Comparison of ENCODE assay signal across 1 cellular context in the genomic region with DNA sequence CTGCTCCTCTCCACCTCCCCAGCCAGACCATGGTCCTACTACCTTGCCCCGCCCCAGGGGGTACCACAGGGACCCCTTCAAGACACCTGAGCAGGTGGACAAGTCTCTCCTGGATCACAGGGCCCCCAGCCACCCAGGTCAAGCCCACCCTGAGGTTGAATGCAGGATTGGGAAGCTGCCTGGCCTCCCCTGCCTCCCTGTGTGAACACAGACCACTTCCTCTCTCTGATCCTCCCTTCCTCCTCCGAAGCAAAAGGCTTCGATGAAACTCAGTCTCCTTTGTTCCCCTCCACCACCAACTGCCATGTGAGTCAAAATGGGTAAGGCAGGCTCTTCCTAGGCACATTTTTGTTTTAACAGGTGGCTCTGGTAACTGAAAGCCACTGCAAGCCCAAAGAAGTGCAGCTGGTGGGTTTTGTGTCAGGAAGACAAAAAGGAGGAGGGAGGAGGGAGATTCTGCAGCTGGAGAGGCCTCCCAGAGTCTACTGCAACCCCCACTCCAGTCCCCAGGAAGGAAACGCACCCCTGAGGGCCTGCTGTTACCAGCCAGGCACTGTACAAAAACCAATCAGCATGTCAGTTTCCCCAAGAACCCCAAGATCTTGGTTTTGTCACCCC.
TF ChIP-seq lines count a peak whose summit lies in the region.

No MANE protein-coding gene starts in this region.

TF ChIP-seq in GM12878, 131 proteins besides CTCF, POLR2A, EP300 and RAD21 (continued from another document and continues in another):
- TF ChIP-seq, protein P1, sequence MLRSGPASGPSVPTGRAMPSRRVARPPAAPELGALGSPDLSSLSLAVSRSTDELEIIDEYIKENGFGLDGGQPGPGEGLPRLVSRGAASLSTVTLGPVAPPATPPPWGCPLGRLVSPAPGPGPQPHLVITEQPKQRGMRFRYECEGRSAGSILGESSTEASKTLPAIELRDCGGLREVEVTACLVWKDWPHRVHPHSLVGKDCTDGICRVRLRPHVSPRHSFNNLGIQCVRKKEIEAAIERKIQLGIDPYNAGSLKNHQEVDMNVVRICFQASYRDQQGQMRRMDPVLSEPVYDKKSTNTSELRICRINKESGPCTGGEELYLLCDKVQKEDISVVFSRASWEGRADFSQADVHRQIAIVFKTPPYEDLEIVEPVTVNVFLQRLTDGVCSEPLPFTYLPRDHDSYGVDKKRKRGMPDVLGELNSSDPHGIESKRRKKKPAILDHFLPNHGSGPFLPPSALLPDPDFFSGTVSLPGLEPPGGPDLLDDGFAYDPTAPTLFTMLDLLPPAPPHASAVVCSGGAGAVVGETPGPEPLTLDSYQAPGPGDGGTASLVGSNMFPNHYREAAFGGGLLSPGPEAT (IDR thresholded peaks at IDR 0.05; ENCODE audit: low read depth), result peak; percentile 82
- peak; percentile 25 for TF ChIP-seq KLF5 (IDR thresholded peaks at IDR 0.05; ENCODE audit: partially characterized antibody)
- TF ChIP-seq, protein P2, sequence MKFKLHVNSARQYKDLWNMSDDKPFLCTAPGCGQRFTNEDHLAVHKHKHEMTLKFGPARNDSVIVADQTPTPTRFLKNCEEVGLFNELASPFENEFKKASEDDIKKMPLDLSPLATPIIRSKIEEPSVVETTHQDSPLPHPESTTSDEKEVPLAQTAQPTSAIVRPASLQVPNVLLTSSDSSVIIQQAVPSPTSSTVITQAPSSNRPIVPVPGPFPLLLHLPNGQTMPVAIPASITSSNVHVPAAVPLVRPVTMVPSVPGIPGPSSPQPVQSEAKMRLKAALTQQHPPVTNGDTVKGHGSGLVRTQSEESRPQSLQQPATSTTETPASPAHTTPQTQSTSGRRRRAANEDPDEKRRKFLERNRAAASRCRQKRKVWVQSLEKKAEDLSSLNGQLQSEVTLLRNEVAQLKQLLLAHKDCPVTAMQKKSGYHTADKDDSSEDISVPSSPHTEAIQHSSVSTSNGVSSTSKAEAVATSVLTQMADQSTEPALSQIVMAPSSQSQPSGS (IDR thresholded peaks at IDR 0.05; ENCODE audit: low read length), result no peak
- no peak for TF ChIP-seq CHD4 (IDR thresholded peaks at IDR 0.05)
- TF ChIP-seq MTA2 (IDR thresholded peaks at IDR 0.05; ENCODE audit: low read depth), result peak; percentile 52
- peak; percentile 99 for TF ChIP-seq TCF12 (IDR thresholded peaks at IDR 0.05; ENCODE audit: low read depth, low read length)
- TF ChIP-seq PML (IDR thresholded peaks at IDR 0.05; ENCODE audit: low read length), result no peak
- peak; percentile 46; the same call in 1 of the 2 replicates for TF ChIP-seq MXI1 (IDR thresholded peaks at IDR 0.05; ENCODE audit: low read depth, low read length)
- TF ChIP-seq CREM (IDR thresholded peaks at IDR 0.05; ENCODE audit: low read depth), result peak; percentile 47
- no peak for TF ChIP-seq RB1 (IDR thresholded peaks at IDR 0.05; ENCODE audit: borderline replicate concordance)
- TF ChIP-seq ZSCAN29 (IDR thresholded peaks at IDR 0.05), result no peak
- TF ChIP-seq ZNF24 (IDR thresholded peaks at IDR 0.05), result 0 out of 2 replicates have a peak, but pooled peaks have one; percentile 16
- TF ChIP-seq YBX1 (IDR thresholded peaks at IDR 0.05), result no peak
- TF ChIP-seq SMAD5 (IDR thresholded peaks at IDR 0.05; ENCODE audit: low read depth), result 0 out of 2 replicates have a peak, but pooled peaks have one; percentile 46
- no peak for TF ChIP-seq PRDM15 (CRISPR knock-in tag; IDR thresholded peaks at IDR 0.05)
- TF ChIP-seq ESRRA (IDR thresholded peaks at IDR 0.05; ENCODE audit: low read length), result no peak
- no peak for TF ChIP-seq TBL1XR1 (IDR thresholded peaks at IDR 0.05; ENCODE audit: low read depth, low read length)
- TF ChIP-seq NFIC (IDR thresholded peaks at IDR 0.05; ENCODE audit: low read depth, low read length), result no peak
- no peak for TF ChIP-seq SUPT20H (IDR thresholded peaks at IDR 0.05; ENCODE audit: borderline replicate concordance, control insufficient read depth, low read depth, low read length)
- TF ChIP-seq YY1 (IDR thresholded peaks at IDR 0.05; ENCODE audit: low read depth, low read length), result no peak
- peak; percentile 19; the same call in 1 of the 2 replicates for TF ChIP-seq RAD51 (IDR thresholded peaks at IDR 0.05)
- TF ChIP-seq USF1 (IDR thresholded peaks at IDR 0.05; ENCODE audit: borderline replicate concordance, extremely low read length, insufficient read depth, low read depth, low read length), result no peak
- no peak for TF ChIP-seq ZNF384 (IDR thresholded peaks at IDR 0.05; ENCODE audit: borderline replicate concordance, low read depth, low read length)
- 0 out of 2 replicates have a peak, but pooled peaks have one; percentile 71 for TF ChIP-seq CBFB (IDR thresholded peaks at IDR 0.05; ENCODE audit: low read depth)
- TF ChIP-seq SREBF2 (IDR thresholded peaks at IDR 0.05; ENCODE audit: low read length), result no peak
- TF ChIP-seq, protein P3, sequence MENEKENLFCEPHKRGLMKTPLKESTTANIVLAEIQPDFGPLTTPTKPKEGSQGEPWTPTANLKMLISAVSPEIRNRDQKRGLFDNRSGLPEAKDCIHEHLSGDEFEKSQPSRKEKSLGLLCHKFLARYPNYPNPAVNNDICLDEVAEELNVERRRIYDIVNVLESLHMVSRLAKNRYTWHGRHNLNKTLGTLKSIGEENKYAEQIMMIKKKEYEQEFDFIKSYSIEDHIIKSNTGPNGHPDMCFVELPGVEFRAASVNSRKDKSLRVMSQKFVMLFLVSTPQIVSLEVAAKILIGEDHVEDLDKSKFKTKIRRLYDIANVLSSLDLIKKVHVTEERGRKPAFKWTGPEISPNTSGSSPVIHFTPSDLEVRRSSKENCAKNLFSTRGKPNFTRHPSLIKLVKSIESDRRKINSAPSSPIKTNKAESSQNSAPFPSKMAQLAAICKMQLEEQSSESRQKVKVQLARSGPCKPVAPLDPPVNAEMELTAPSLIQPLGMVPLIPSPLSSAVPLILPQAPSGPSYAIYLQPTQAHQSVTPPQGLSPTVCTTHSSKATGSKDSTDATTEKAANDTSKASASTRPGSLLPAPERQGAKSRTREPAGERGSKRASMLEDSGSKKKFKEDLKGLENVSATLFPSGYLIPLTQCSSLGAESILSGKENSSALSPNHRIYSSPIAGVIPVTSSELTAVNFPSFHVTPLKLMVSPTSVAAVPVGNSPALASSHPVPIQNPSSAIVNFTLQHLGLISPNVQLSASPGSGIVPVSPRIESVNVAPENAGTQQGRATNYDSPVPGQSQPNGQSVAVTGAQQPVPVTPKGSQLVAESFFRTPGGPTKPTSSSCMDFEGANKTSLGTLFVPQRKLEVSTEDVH (IDR thresholded peaks at IDR 0.05; ENCODE audit: low read depth, partially characterized antibody), result no peak
- TF ChIP-seq ZNF622 (IDR thresholded peaks at IDR 0.05), result no peak
- TF ChIP-seq MEF2A (IDR thresholded peaks at IDR 0.05; ENCODE audit: insufficient read depth, low read depth, low read length), result peak; percentile 44; the same call in 1 of the 2 replicates
- TF ChIP-seq EZH2 (IDR thresholded peaks at IDR 0.05; ENCODE audit: borderline replicate concordance, control insufficient read depth, low read depth, low read length), result no peak
- no peak for TF ChIP-seq GATAD2B (conservative IDR thresholded peaks at IDR 0.05; ENCODE audit: low read depth)
- no peak for TF ChIP-seq NFYA (IDR thresholded peaks at IDR 0.05; ENCODE audit: borderline replicate concordance, low read depth, low read length)
- TF ChIP-seq CHD1 (IDR thresholded peaks at IDR 0.05; ENCODE audit: low read depth, low read length), result no peak
- TF ChIP-seq BHLHE40 (IDR thresholded peaks at IDR 0.05; ENCODE audit: borderline replicate concordance in 1 of 2, low read depth in 2 of 2, low read length in 1 of 2), result peak; percentile 20 to 44; a peak in 3 of 4 replicates
- TF ChIP-seq TCF3 (IDR thresholded peaks at IDR 0.05; ENCODE audit: borderline replicate concordance, insufficient read depth, low read depth, low read length), result peak; percentile 91; the same call in 1 of the 2 replicates
- TF ChIP-seq, protein P4, sequence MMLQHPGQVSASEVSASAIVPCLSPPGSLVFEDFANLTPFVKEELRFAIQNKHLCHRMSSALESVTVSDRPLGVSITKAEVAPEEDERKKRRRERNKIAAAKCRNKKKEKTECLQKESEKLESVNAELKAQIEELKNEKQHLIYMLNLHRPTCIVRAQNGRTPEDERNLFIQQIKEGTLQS (IDR thresholded peaks at IDR 0.05; ENCODE audit: borderline replicate concordance, extremely low read depth, low read depth, low read length), result no peak
- TF ChIP-seq, protein P5, sequence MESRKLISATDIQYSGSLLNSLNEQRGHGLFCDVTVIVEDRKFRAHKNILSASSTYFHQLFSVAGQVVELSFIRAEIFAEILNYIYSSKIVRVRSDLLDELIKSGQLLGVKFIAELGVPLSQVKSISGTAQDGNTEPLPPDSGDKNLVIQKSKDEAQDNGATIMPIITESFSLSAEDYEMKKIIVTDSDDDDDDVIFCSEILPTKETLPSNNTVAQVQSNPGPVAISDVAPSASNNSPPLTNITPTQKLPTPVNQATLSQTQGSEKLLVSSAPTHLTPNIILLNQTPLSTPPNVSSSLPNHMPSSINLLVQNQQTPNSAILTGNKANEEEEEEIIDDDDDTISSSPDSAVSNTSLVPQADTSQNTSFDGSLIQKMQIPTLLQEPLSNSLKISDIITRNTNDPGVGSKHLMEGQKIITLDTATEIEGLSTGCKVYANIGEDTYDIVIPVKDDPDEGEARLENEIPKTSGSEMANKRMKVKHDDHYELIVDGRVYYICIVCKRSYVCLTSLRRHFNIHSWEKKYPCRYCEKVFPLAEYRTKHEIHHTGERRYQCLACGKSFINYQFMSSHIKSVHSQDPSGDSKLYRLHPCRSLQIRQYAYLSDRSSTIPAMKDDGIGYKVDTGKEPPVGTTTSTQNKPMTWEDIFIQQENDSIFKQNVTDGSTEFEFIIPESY (IDR thresholded peaks at IDR 0.05), result no peak
- TF ChIP-seq ZBTB4 (CRISPR knock-in tag; IDR thresholded peaks at IDR 0.05), result no peak
- TF ChIP-seq JUNB (IDR thresholded peaks at IDR 0.05), result peak; percentile 59
- no peak for TF ChIP-seq ASH2L (IDR thresholded peaks at IDR 0.05; ENCODE audit: borderline replicate concordance, low read depth)
- TF ChIP-seq, protein P6, sequence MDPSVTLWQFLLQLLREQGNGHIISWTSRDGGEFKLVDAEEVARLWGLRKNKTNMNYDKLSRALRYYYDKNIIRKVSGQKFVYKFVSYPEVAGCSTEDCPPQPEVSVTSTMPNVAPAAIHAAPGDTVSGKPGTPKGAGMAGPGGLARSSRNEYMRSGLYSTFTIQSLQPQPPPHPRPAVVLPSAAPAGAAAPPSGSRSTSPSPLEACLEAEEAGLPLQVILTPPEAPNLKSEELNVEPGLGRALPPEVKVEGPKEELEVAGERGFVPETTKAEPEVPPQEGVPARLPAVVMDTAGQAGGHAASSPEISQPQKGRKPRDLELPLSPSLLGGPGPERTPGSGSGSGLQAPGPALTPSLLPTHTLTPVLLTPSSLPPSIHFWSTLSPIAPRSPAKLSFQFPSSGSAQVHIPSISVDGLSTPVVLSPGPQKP (IDR thresholded peaks at IDR 0.05; ENCODE audit: low read depth, low read length), result no peak
- TF ChIP-seq IKZF1 (conservative IDR thresholded peaks at IDR 0.05), result peak; percentile 92
- 0 out of 4 replicates have a peak, but pooled peaks of 1 of the 2 experiments have one; percentile 1 for TF ChIP-seq SRF (IDR thresholded peaks at IDR 0.05; ENCODE audit: low read depth in 2 of 2, low read length in 2 of 2)
- no peak for TF ChIP-seq BMI1 (IDR thresholded peaks at IDR 0.05; ENCODE audit: borderline replicate concordance)
- no peak for TF ChIP-seq MEF2B (IDR thresholded peaks at IDR 0.05; ENCODE audit: partially characterized antibody, poor library complexity, severe bottlenecking)
